In genomic region chr6:37820713-37821069, GRCh38 we compare ENCODE assay signal across 8 cellular contexts. TPM values are rescaled to one million over a fixed set of nuclear protein-coding genes. Genes with fewer than 3 reads are reported as not detected.
A peak's percentile ranks its signal among the peaks of the same experiment; 100 is the strongest.
DNase-seq lines count a peak whose midpoint lies in the region; ATAC-seq and TF ChIP-seq lines count a peak whose summit lies in the region.

No MANE protein-coding gene starts in this region.

- no peak for DNase-seq in HAP-1 (ENCODE audit: low spot score in 2 of 2)
- peak; percentile 2 for DNase-seq in glomerular visceral epithelial cell (ENCODE audit: extremely low spot score)
- no peak for DNase-seq in Kasumi-1 (lab: John Stamatoyannopoulos, UW)
- DNase-seq in NCI-H2227 (lab: John Stamatoyannopoulos, UW; ENCODE audit: unreplicated experiment), result no peak
- no peak for DNase-seq in NCI-H446 (lab: John Stamatoyannopoulos, UW)
- DNase-seq in sciatic nerve (ENCODE audit: low spot score), result no peak

- no peaks in the 10 kb centered on the region for H3K27me3 ChIP-seq in HAP-1 (ENCODE audit: low read depth)

- peak overlapping the region in 18 of 21 experiments; percentile 92 to 100 (median 99) for H3K27ac ChIP-seq in skin epidermis

- H3K9me3 ChIP-seq in HAP-1, result no peaks in the 10 kb centered on the region

- ATAC-seq in sciatic nerve, result no peak

- no peaks in the 10 kb centered on the region for H3K36me3 ChIP-seq in HAP-1 (replicated peaks)

- peaks cover 44% of the 10 kb centered on the region for H3K4me1 ChIP-seq in HAP-1

- in situ Hi-C loops in HAP-1 (cut with MboI; ENCODE audit: low sequenced_read_pairs), result no loop called here

- H3K4me3 ChIP-seq in HAP-1 (peak overlapping the region; percentile 55), WI38 (ENCODE audit: low read depth, low read length) (peak overlapping the region; percentile 78), skin epidermis (peak overlapping the region; percentile 75 to 98 (median 91))

- TF ChIP-seq CTCF in WI38 (IDR thresholded peaks at IDR 0.05; ENCODE audit: low read depth, low read length), result no peak

- intact Hi-C loops in sciatic nerve (cut with DNase I), result no loop called here

RNA-seq across cellular contexts. Expression of gene ZFAND3, which starts 1.2 kb away (rescaled TPM):
- 58.9 TPM for total RNA-seq in sciatic nerve
